Comparison of ENCODE assay signal across 13 cellular contexts in the genomic region with DNA sequence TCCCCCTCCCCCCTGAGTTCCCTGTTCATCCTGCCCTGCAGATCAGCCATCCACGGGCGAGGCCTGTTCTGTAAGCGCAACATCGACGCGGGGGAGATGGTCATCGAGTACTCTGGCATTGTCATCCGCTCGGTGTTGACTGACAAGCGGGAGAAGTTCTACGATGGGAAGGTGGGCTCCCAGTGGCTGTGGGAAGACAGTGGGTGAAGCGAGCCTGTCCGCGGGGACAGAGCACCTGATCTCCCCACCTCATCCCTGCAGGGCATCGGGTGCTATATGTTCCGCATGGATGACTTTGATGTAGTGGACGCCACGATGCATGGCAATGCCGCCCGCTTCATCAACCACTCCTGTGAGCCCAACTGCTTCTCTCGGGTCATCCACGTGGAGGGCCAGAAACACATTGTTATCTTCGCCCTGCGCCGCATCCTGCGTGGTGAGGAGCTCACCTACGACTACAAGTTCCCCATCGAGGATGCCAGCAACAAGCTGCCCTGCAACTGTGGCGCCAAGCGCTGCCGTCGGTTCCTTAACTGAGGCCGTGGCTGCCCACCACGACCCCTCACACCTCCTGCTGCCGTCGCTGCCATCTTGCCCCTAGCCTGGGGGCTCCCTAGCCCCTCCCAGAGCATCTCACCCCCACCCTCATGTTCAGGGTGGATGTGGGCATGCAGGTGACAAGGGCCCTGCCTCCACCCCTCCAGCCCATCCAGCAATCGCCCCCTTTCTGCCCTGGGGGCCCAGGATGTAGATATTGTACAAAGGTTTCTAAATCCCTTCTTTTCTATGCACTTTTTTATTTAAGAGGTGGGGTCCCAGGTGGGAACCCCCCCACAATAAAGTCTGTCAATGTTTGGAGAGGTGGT. TPM values are rescaled to one million over a fixed set of nuclear protein-coding genes. Genes with fewer than 3 reads are reported as not detected.
DNase-seq lines count a peak whose midpoint lies in the region; ATAC-seq and TF ChIP-seq lines count a peak whose summit lies in the region.
"Had no signal": no experiment of that assay in that cellular context is flagged by ENCODE, and none has a peak within 500 bp of the region (broad histone marks: within the 10 kb centered on the region; RNA-seq: fewer than 3 reads in every experiment).

No MANE protein-coding gene starts in this region.

- no peak for TF ChIP-seq CTCF in Calu3 (IDR thresholded peaks at IDR 0.05; ENCODE audit: unreplicated experiment)

- TSS peak; percentile 70 for BruUV-seq in Calu3 (replicated peaks; lab: Mats Ljungman, UMichigan)

- intact Hi-C loops in Calu3 (cut with micrococcal nuclease; ENCODE audit: unreplicated experiment) = no loop called here

- H3K27ac Mint-ChIP-seq in Calu3 (ENCODE audit: unreplicated experiment) (peak overlapping the region; percentile 72), T-helper 17 cell (peak overlapping the region; percentile 66)
- H3K27ac Mint-ChIP-seq in naive thymus-derived CD8-positive, alpha-beta T cell = peak overlapping the region in 5 of 10 donors; percentile 38 to 80 (median 63)

- CTCF ChIA-PET in Calu3 (lab: Charles Lee) = interaction anchor here (1.3 to 1.7 kb wide), 3 partner anchors 10 to 90 kb away, joined by 3 to 5 read pairs (median 5); a partner anchor contains a TSS

- H3K27me3 Mint-ChIP-seq in Calu3 (ENCODE audit: unreplicated experiment) (no peaks in the 10 kb centered on the region), T-helper 17 cell (no peaks in the 10 kb centered on the region)
- no peaks in the 10 kb centered on the region for H3K27me3 Mint-ChIP-seq in naive thymus-derived CD8-positive, alpha-beta T cell

- DNase-seq in Calu3 = no peak
- DNase-seq in T-helper 17 cell = no peak
- no peak for DNase-seq in naive thymus-derived CD8-positive, alpha-beta T cell
- DNase-seq in NCI-H526 treated with DMSO at 0.1 percent for 48 hours (lab: John Stamatoyannopoulos, UW) = no peak
- no peak for DNase-seq in stimulated activated naive CD4-positive, alpha-beta T cell treated with Interleukin-2 at 50 U/mL for 16 hours (lab: John Stamatoyannopoulos, UW)
- no peak for DNase-seq in DMS79 treated with DMSO at 0.1 percent for 48 hours (lab: John Stamatoyannopoulos, UW)
- DNase-seq: H7, NCI-H1694, NCI-H524 treated with DMSO at 0.1 percent for 48 hours, nucleus accumbens, T1000 had no signal

- H3K36me3 Mint-ChIP-seq in Calu3 (ENCODE audit: insufficient read depth, unreplicated experiment) = peaks cover 83% of the 10 kb centered on the region
- peaks cover 2% of the 10 kb centered on the region for H3K36me3 Mint-ChIP-seq in T-helper 17 cell (ENCODE audit: low read depth)
- H3K36me3 Mint-ChIP-seq in naive thymus-derived CD8-positive, alpha-beta T cell = peaks cover 4 to 38% (median 5%) of the 10 kb centered on the region in 3 donors

- H3K4me3 Mint-ChIP-seq in Calu3 (ENCODE audit: low read depth, unreplicated experiment) = peak overlapping the region; percentile 97
- no peak overlapping the region for H3K4me3 Mint-ChIP-seq in T-helper 17 cell
- H3K4me3 Mint-ChIP-seq in naive thymus-derived CD8-positive, alpha-beta T cell = peak overlapping the region in 7 of 10 donors; percentile 6 to 96 (median 26)

- H3K4me1 Mint-ChIP-seq in Calu3 (ENCODE audit: low read depth, unreplicated experiment) = peaks cover 7% of the 10 kb centered on the region
- H3K4me1 Mint-ChIP-seq in T-helper 17 cell = peaks cover 43% of the 10 kb centered on the region
- peaks cover 32 to 61% (median 49%) of the 10 kb centered on the region in 4 donors for H3K4me1 Mint-ChIP-seq in naive thymus-derived CD8-positive, alpha-beta T cell

- H3K9me3 Mint-ChIP-seq in Calu3 (ENCODE audit: low read depth, unreplicated experiment) = no peaks in the 10 kb centered on the region
- no peaks in the 10 kb centered on the region for H3K9me3 Mint-ChIP-seq in naive thymus-derived CD8-positive, alpha-beta T cell

- POLR2A ChIA-PET in naive thymus-derived CD8-positive, alpha-beta T cell (lab: Charles Lee) = interaction anchor here (1.1 to 1.6 kb wide), 2 partner anchors 10 to 11 kb away, joined by 4 to 5 read pairs; a partner anchor contains a TSS

- no peaks in the 10 kb centered on the region for H3K9me3 ChIP-seq in T-helper 17 cell (ENCODE audit: control insufficient read depth, low read length, poor library complexity, severe bottlenecking)
- H3K9me3 ChIP-seq: suprapubic skin had no signal

- no peak for ATAC-seq in T-helper 17 cell
- no peak for ATAC-seq in naive thymus-derived CD8-positive, alpha-beta T cell

RNA-seq across cellular contexts. Expression of a gene that starts 4.0 kb away (rescaled TPM):
- total RNA-seq in Calu3 (2022) (9.2 and 9.9 TPM in 2 replicates), T-helper 17 cell (10 to 100 TPM; 48.1 to 59.0 TPM)
- 10 to 100 TPM; 79.8 to 82.5 TPM for total RNA-seq in naive thymus-derived CD8-positive, alpha-beta T cell
- 10 to 100 TPM; 70.2 to 92.7 (median 92.6) TPM for polyA plus RNA-seq in naive thymus-derived CD8-positive, alpha-beta T cell

RNA-seq across cellular contexts. Expression of a gene that starts 7.0 kb away (rescaled TPM):
- total RNA-seq in Calu3 (2022) = 15.1 and 16.2 TPM in 2 replicates
- 10 to 100 TPM; 48.1 to 68.2 TPM for total RNA-seq in T-helper 17 cell
- total RNA-seq in naive thymus-derived CD8-positive, alpha-beta T cell = 10 to 100 TPM; 52.7 to 53.1 TPM
- polyA plus RNA-seq in naive thymus-derived CD8-positive, alpha-beta T cell = 10 to 100 TPM; 43.1 to 93.1 (median 76.6) TPM

RNA-seq across cellular contexts. Expression of a gene that starts 7.2 kb away (rescaled TPM):
- 114 and 126 TPM in 2 replicates for total RNA-seq in Calu3 (2022)
- total RNA-seq in T-helper 17 cell = 10 to 100 TPM; 21.2 to 24.9 TPM
- 10 to 100 TPM; 23.0 to 26.2 TPM for total RNA-seq in naive thymus-derived CD8-positive, alpha-beta T cell
- polyA plus RNA-seq in naive thymus-derived CD8-positive, alpha-beta T cell = 10 to 100 TPM; 68.7 to 76.5 (median 71.2) TPM

RNA-seq across cellular contexts. Expression of a gene that starts 10.1 kb away (rescaled TPM):
- total RNA-seq in Calu3 (2022) = 12.4 and 15.9 TPM in 2 replicates
- total RNA-seq in T-helper 17 cell = 10 to 100 TPM; 12.6 to 13.6 TPM
- 10 to 100 TPM; 14.0 to 16.6 TPM for total RNA-seq in naive thymus-derived CD8-positive, alpha-beta T cell
- polyA plus RNA-seq in naive thymus-derived CD8-positive, alpha-beta T cell = 10 to 100 TPM in 1 of 3 donors, 1 to 10 TPM in 2; 5.4 to 15.5 (median 8.1) TPM

RNA-seq across cellular contexts. Expression of a gene that starts 18.6 kb away (rescaled TPM):
- total RNA-seq in Calu3 (2022) (0.71 and 0.93 TPM in 2 replicates), T-helper 17 cell (not detected)
- not detected for total RNA-seq in naive thymus-derived CD8-positive, alpha-beta T cell
- not detected for polyA plus RNA-seq in naive thymus-derived CD8-positive, alpha-beta T cell
- total RNA-seq: RPMI7951 had no signal
